ENCODE assay signal across 8 cellular contexts in the genomic region with DNA sequence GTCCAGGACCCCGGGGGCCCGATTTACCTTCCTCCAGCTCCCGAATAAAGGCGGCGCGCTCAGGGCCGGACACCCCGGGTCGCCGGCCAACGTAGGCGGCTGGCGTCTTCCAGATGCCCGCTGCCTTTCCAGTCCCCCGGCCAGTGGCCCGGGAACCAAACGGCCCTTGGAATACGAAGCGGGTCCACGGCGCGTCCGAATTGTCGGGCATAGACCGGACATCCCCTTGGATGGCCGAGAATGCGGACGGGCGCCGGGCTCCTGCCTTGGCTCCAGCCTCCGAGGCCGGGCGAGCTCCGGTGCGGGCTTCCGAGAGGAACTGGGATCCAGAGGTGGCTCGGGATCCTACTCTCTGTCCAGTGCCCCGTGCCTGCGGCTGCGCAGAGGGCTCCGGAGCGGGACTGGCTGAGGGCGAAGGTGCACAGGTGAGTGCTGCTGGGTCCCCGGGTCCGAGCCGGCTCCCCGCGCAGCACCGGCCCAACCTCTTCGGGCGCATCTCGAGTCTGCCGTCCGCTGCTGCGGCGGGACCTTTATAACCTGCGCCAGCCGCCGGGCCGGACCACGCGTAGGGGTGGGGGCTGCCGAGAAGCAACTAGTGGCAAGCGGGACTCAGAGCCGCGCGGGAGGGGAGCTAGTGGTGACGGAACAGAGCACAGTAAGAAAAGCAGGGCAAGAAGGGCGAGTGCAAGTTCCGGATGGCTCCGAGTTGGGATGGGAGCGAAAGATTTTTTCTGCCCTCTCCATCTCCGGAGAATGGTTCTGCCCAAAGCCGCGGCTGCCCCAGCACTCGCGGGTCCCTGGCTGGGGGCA. TPM values are rescaled to one million over a fixed set of nuclear protein-coding genes. Genes with fewer than 3 reads are reported as not detected.
A peak's percentile ranks its signal among the peaks of the same experiment; 100 is the strongest.
DNase-seq lines count a peak whose midpoint lies in the region; TF ChIP-seq lines count a peak whose summit lies in the region.

A gene with protein sequence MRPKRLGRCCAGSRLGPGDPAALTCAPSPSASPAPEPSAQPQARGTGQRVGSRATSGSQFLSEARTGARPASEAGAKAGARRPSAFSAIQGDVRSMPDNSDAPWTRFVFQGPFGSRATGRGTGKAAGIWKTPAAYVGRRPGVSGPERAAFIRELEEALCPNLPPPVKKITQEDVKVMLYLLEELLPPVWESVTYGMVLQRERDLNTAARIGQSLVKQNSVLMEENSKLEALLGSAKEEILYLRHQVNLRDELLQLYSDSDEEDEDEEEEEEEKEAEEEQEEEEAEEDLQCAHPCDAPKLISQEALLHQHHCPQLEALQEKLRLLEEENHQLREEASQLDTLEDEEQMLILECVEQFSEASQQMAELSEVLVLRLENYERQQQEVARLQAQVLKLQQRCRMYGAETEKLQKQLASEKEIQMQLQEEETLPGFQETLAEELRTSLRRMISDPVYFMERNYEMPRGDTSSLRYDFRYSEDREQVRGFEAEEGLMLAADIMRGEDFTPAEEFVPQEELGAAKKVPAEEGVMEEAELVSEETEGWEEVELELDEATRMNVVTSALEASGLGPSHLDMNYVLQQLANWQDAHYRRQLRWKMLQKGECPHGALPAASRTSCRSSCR (minus strand): TSS at position 505 of the 810 bp plus-strand sequence. CDS start 9 bp downstream, at position 496.

- intact Hi-C loops in MCF 10A (cut with micrococcal nuclease): no loop called here

- peaks cover 67% of the 10 kb centered on the region for H3K27me3 Mint-ChIP-seq in MCF 10A (ENCODE audit: insufficient read depth, unreplicated experiment)

- H3K4me3 Mint-ChIP-seq in MCF 10A (ENCODE audit: unreplicated experiment): peak within 1 kb of the TSS; percentile 74

- DNase-seq in DMS114 treated with DMSO at 0.1 percent for 48 hours (lab: John Stamatoyannopoulos, UW; ENCODE audit: unreplicated experiment): peak; percentile 23
- DNase-seq in NCI-H460 (ENCODE audit: extremely low read depth, low read depth): peak; percentile 41
- DNase-seq in MCF 10A (ENCODE audit: unreplicated experiment): peak; percentile 38
- DNase-seq in iris pigment epithelial cell (ENCODE audit: low read depth): peak; percentile 23
- peak; percentile 6 for DNase-seq in stimulated activated naive CD4-positive, alpha-beta T cell treated with Interleukin-2 at 50 U/mL for 16 hours (lab: John Stamatoyannopoulos, UW)
- DNase-seq in NCI-H187 treated with DMSO at 0.1 percent for 48 hours (lab: John Stamatoyannopoulos, UW): no peak
- DNase-seq in NCI-H1694 treated with DMSO at 0.1 percent for 48 hours (lab: John Stamatoyannopoulos, UW): no peak
- no peak for DNase-seq in GM19238 (ENCODE audit: insufficient read length, low spot score)

- BruUV-seq in MCF 10A (replicated peaks; lab: Mats Ljungman, UMichigan): no TSS peak

- no peaks in the 10 kb centered on the region for H3K9me3 Mint-ChIP-seq in MCF 10A (ENCODE audit: unreplicated experiment)

- no peaks in the 10 kb centered on the region for H3K36me3 Mint-ChIP-seq in MCF 10A (ENCODE audit: insufficient read depth, unreplicated experiment)

- TF ChIP-seq CTCF in MCF 10A (IDR thresholded peaks at IDR 0.05; ENCODE audit: unreplicated experiment): no peak

- peaks cover 10% of the 10 kb centered on the region for H3K4me1 Mint-ChIP-seq in MCF 10A (ENCODE audit: insufficient read depth, unreplicated experiment)

- CTCF ChIA-PET in MCF 10A (lab: Yijun Ruan, JAX): interaction anchor here (0.6 to 4.7 kb wide), 5 partner anchors 8 to 402 kb away, joined by 3 to 37 read pairs (median 3); no protein-coding TSS in a partner anchor

- H3K27ac Mint-ChIP-seq in MCF 10A (ENCODE audit: low read depth, unreplicated experiment): peak within 1 kb of the TSS; percentile 79

- POLR2A ChIA-PET in MCF 10A (lab: Yijun Ruan, JAX): interaction anchor here (0.5 to 1.7 kb wide), 13 partner anchors 8 to 178 kb away, joined by 3 to 10 read pairs (median 4); a partner anchor contains a TSS

RNA-seq across cellular contexts. Expression of the gene that starts here (rescaled TPM):
- total RNA-seq in NCI-H460 (2014; rRNA removed; shearing (Covaris generic)): 0.69 and 0.94 TPM in 2 replicates
- 1.7 and 1.8 TPM in 2 replicates for polyA plus RNA-seq in NCI-H460 (2014; cell fraction: nucleus; rRNA removed)
- 0.37 and 0.49 TPM in 2 replicates for total RNA-seq in MCF 10A (2022)

Comparison
In these comparisons a context has a peak if more than half of its experiments do, and no peak if none do; other contexts are left out.
1. Peak in DNase-seq in MCF 10A; RNA of the gene not detected or under 1 TPM.
2. DNase-seq: peak in DMS114 treated with DMSO at 0.1 percent for 48 hours (single experiment), NCI-H460 (single experiment), iris pigment epithelial cell (single experiment) and stimulated activated naive CD4-positive, alpha-beta T cell treated with Interleukin-2 at 50 U/mL for 16 hours (single experiment); none in NCI-H187 treated with DMSO at 0.1 percent for 48 hours (single experiment), NCI-H1694 treated with DMSO at 0.1 percent for 48 hours (single experiment) and GM19238 (single experiment).